In the genomic region with DNA sequence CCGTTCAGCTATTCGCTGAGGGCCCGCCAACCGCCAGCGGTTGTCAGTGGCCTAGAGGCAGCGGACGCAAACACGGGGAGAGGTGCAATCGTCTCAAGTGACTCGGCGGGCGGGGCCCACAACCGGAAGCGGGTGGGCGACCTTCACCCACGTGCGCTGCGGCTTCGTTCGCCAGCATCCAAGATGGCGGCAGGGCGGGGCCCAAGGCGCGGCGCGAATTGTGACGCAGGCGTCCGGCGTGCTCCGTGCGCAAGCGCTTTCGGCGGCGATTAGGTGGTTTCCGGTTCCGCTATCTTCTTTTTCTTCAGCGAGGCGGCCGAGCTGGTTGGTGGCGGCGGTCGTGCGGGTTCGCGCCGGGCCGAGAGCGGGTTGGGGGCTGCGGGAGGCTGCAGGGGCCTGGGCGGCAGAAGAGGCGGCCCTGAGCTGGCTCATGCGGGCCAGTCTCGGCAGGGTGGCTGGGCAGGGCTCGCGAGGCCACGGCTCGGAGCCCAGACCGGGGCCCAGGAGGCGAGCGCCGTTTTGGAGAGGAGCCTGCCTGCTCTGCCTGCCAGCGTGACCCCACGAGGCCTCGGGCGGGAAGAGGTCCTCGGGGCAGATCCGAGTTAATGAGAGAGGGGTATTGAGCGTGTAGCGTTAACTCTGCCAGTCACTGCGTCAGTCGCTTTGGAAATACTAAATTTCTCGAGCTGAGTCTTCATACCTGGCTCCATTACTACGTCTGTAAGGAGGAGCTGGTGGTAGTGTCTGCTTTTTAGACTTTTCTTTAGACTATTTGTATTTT, we compare ENCODE assay signal across 1 cellular context.
TF ChIP-seq lines count a peak whose summit lies in the region.

Gene UBA52 (plus strand): TSS at position 294 of the 781 bp plus-strand sequence. CDS start 1,444 bp downstream, outside the sequence.

TF ChIP-seq in HepG2, 621 proteins besides CTCF, POLR2A, EP300 and RAD21 (continued from another document and continues in another):
- TF ChIP-seq, protein P1, sequence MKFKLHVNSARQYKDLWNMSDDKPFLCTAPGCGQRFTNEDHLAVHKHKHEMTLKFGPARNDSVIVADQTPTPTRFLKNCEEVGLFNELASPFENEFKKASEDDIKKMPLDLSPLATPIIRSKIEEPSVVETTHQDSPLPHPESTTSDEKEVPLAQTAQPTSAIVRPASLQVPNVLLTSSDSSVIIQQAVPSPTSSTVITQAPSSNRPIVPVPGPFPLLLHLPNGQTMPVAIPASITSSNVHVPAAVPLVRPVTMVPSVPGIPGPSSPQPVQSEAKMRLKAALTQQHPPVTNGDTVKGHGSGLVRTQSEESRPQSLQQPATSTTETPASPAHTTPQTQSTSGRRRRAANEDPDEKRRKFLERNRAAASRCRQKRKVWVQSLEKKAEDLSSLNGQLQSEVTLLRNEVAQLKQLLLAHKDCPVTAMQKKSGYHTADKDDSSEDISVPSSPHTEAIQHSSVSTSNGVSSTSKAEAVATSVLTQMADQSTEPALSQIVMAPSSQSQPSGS (CRISPR knock-in tag; IDR thresholded peaks at IDR 0.05), result peak; percentile 87
- TF ChIP-seq LBX2 (CRISPR knock-in tag; IDR thresholded peaks at IDR 0.05; ENCODE audit: borderline replicate concordance) (no peak), TP53 (CRISPR knock-in tag; conservative IDR thresholded peaks at IDR 0.05) (0 out of 2 replicates have a peak, but pooled peaks have one; percentile 23), SCMH1 (CRISPR knock-in tag; IDR thresholded peaks at IDR 0.05; ENCODE audit: borderline replicate concordance) (no peak), ZNF562 (CRISPR knock-in tag; IDR thresholded peaks at IDR 0.05; ENCODE audit: borderline replicate concordance) (no peak), ZNF432 (CRISPR knock-in tag; IDR thresholded peaks at IDR 0.05; ENCODE audit: borderline replicate concordance) (no peak), TAF1 (CRISPR knock-in tag; IDR thresholded peaks at IDR 0.05) (peak; percentile 91), ZNF251 (CRISPR knock-in tag; IDR thresholded peaks at IDR 0.05) (no peak), ZNF329 (CRISPR knock-in tag; IDR thresholded peaks at IDR 0.05; ENCODE audit: low read depth) (peak; percentile 41), MIER2 (CRISPR knock-in tag; IDR thresholded peaks at IDR 0.05) (peak; percentile 59; the same call in 1 of the 2 replicates), MTF2 (CRISPR knock-in tag; IDR thresholded peaks at IDR 0.05; ENCODE audit: borderline replicate concordance) (peak; percentile 70; the same call in 1 of the 2 replicates), RBM22 (optimal IDR thresholded peaks at IDR 0.05; ENCODE audit: low read length) (peak; percentile 43), ZC3H4 (CRISPR knock-in tag; IDR thresholded peaks at IDR 0.05; ENCODE audit: borderline replicate concordance) (no peak; the same call in 1 of the 2 replicates), ZNF124 (CRISPR knock-in tag; IDR thresholded peaks at IDR 0.05) (peak; percentile 86), ZNF678 (CRISPR knock-in tag; IDR thresholded peaks at IDR 0.05) (peak; percentile 90; the same call in 1 of the 2 replicates), ZNF597 (CRISPR knock-in tag; IDR thresholded peaks at IDR 0.05) (no peak), ATF5 (CRISPR knock-in tag; IDR thresholded peaks at IDR 0.05; ENCODE audit: low read depth) (0 out of 2 replicates have a peak, but pooled peaks have one; percentile 82), RFXANK (CRISPR knock-in tag; IDR thresholded peaks at IDR 0.05) (peak; percentile 85; the same call in 1 of the 2 replicates), REXO4 (CRISPR knock-in tag; IDR thresholded peaks at IDR 0.05; ENCODE audit: borderline replicate concordance) (no peak), MATR3 (CRISPR knock-in tag; IDR thresholded peaks at IDR 0.05) (no peak), ARNTL (CRISPR knock-in tag; IDR thresholded peaks at IDR 0.05) (peak; percentile 95), TEF (CRISPR knock-in tag; IDR thresholded peaks at IDR 0.05) (no peak), MYPOP (CRISPR knock-in tag; IDR thresholded peaks at IDR 0.05) (peak; percentile 94), KDM6A (CRISPR knock-in tag; IDR thresholded peaks at IDR 0.05; ENCODE audit: low read depth) (no peak), MBD4 (IDR thresholded peaks at IDR 0.05; ENCODE audit: borderline replicate concordance, low read length) (no peak), MEIS2 (CRISPR knock-in tag; IDR thresholded peaks at IDR 0.05) (peak; percentile 88; the same call in 1 of the 2 replicates), NFKB2 (CRISPR knock-in tag; IDR thresholded peaks at IDR 0.05; ENCODE audit: borderline replicate concordance) (peak; percentile 72; the same call in 1 of the 2 replicates), YY1 (IDR thresholded peaks at IDR 0.05; ENCODE audit: insufficient read depth, insufficient replicate concordance, low read depth, low read length) (peak; percentile 100), SATB2 (CRISPR knock-in tag; IDR thresholded peaks at IDR 0.05) (no peak; the same call in 1 of the 2 replicates), TMF1 (CRISPR knock-in tag; IDR thresholded peaks at IDR 0.05; ENCODE audit: low read depth) (no peak), CREBL2 (CRISPR knock-in tag; IDR thresholded peaks at IDR 0.05; ENCODE audit: borderline replicate concordance) (0 out of 2 replicates have a peak, but pooled peaks have one; percentile 21), ZNF839 (CRISPR knock-in tag; IDR thresholded peaks at IDR 0.05; ENCODE audit: borderline replicate concordance) (peak; percentile 71; the same call in 1 of the 2 replicates)
- TF ChIP-seq, protein P2, sequence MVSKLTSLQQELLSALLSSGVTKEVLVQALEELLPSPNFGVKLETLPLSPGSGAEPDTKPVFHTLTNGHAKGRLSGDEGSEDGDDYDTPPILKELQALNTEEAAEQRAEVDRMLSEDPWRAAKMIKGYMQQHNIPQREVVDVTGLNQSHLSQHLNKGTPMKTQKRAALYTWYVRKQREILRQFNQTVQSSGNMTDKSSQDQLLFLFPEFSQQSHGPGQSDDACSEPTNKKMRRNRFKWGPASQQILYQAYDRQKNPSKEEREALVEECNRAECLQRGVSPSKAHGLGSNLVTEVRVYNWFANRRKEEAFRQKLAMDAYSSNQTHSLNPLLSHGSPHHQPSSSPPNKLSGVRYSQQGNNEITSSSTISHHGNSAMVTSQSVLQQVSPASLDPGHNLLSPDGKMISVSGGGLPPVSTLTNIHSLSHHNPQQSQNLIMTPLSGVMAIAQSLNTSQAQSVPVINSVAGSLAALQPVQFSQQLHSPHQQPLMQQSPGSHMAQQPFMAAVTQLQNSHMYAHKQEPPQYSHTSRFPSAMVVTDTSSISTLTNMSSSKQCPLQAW (CRISPR knock-in tag; IDR thresholded peaks at IDR 0.05), result peak; percentile 89; the same call in 1 of the 2 replicates
- TF ChIP-seq, protein P3, sequence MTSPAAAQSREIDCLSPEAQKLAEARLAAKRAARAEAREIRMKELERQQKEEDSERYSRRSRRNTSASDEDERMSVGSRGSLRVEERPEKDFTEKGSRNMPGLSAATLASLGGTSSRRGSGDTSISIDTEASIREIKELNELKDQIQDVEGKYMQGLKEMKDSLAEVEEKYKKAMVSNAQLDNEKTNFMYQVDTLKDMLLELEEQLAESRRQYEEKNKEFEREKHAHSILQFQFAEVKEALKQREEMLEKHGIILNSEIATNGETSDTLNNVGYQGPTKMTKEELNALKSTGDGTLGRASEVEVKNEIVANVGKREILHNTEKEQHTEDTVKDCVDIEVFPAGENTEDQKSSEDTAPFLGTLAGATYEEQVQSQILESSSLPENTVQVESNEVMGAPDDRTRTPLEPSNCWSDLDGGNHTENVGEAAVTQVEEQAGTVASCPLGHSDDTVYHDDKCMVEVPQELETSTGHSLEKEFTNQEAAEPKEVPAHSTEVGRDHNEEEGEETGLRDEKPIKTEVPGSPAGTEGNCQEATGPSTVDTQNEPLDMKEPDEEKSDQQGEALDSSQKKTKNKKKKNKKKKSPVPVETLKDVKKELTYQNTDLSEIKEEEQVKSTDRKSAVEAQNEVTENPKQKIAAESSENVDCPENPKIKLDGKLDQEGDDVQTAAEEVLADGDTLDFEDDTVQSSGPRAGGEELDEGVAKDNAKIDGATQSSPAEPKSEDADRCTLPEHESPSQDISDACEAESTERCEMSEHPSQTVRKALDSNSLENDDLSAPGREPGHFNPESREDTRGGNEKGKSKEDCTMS (CRISPR knock-in tag; conservative IDR thresholded peaks at IDR 0.05), result no peak
- TF ChIP-seq, protein P4, sequence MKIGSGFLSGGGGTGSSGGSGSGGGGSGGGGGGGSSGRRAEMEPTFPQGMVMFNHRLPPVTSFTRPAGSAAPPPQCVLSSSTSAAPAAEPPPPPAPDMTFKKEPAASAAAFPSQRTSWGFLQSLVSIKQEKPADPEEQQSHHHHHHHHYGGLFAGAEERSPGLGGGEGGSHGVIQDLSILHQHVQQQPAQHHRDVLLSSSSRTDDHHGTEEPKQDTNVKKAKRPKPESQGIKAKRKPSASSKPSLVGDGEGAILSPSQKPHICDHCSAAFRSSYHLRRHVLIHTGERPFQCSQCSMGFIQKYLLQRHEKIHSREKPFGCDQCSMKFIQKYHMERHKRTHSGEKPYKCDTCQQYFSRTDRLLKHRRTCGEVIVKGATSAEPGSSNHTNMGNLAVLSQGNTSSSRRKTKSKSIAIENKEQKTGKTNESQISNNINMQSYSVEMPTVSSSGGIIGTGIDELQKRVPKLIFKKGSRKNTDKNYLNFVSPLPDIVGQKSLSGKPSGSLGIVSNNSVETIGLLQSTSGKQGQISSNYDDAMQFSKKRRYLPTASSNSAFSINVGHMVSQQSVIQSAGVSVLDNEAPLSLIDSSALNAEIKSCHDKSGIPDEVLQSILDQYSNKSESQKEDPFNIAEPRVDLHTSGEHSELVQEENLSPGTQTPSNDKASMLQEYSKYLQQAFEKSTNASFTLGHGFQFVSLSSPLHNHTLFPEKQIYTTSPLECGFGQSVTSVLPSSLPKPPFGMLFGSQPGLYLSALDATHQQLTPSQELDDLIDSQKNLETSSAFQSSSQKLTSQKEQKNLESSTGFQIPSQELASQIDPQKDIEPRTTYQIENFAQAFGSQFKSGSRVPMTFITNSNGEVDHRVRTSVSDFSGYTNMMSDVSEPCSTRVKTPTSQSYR (CRISPR knock-in tag; IDR thresholded peaks at IDR 0.05; ENCODE audit: borderline replicate concordance), result no peak; the same call in 1 of the 2 replicates
- TF ChIP-seq, protein P5, sequence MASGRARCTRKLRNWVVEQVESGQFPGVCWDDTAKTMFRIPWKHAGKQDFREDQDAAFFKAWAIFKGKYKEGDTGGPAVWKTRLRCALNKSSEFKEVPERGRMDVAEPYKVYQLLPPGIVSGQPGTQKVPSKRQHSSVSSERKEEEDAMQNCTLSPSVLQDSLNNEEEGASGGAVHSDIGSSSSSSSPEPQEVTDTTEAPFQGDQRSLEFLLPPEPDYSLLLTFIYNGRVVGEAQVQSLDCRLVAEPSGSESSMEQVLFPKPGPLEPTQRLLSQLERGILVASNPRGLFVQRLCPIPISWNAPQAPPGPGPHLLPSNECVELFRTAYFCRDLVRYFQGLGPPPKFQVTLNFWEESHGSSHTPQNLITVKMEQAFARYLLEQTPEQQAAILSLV (CRISPR knock-in tag; IDR thresholded peaks at IDR 0.05; ENCODE audit: borderline replicate concordance), result peak; percentile 73; the same call in 1 of the 2 replicates
- TF ChIP-seq, protein P6, sequence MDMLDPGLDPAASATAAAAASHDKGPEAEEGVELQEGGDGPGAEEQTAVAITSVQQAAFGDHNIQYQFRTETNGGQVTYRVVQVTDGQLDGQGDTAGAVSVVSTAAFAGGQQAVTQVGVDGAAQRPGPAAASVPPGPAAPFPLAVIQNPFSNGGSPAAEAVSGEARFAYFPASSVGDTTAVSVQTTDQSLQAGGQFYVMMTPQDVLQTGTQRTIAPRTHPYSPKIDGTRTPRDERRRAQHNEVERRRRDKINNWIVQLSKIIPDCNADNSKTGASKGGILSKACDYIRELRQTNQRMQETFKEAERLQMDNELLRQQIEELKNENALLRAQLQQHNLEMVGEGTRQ (IDR thresholded peaks at IDR 0.05; ENCODE audit: low read depth, low read length), result peak; percentile 78
- TF ChIP-seq, protein P6 (CRISPR knock-in tag; IDR thresholded peaks at IDR 0.05; ENCODE audit: borderline replicate concordance), result peak; percentile 93
- TF ChIP-seq, protein P7, sequence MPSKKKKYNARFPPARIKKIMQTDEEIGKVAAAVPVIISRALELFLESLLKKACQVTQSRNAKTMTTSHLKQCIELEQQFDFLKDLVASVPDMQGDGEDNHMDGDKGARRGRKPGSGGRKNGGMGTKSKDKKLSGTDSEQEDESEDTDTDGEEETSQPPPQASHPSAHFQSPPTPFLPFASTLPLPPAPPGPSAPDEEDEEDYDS (CRISPR knock-in tag; IDR thresholded peaks at IDR 0.05), result peak; percentile 82
